ENCODE assay signal across 1 cellular context in the genomic region with DNA sequence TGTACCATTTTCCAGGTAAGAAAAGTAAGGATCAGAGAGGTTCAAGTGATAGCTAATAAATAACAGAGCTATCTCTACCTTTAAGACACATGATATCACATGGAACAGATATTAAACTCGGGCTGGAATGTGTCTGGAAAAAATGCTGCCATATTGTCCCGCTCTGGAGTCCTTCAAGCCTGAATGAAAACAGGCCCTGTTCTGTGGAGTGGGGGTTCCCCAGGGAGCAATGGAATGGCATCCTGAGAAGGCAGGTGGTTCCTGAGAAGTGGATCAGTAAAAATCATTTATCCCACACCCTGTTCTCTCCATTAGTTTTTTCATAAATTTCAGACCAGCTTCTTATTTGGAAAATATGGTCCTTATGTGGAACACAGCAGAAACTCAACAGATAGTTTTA.
TF ChIP-seq lines count a peak whose summit lies in the region.

No MANE protein-coding gene starts in this region.

TF ChIP-seq in GM23338, 12 proteins besides CTCF, POLR2A, EP300 and RAD21:
- TF ChIP-seq, protein P1, sequence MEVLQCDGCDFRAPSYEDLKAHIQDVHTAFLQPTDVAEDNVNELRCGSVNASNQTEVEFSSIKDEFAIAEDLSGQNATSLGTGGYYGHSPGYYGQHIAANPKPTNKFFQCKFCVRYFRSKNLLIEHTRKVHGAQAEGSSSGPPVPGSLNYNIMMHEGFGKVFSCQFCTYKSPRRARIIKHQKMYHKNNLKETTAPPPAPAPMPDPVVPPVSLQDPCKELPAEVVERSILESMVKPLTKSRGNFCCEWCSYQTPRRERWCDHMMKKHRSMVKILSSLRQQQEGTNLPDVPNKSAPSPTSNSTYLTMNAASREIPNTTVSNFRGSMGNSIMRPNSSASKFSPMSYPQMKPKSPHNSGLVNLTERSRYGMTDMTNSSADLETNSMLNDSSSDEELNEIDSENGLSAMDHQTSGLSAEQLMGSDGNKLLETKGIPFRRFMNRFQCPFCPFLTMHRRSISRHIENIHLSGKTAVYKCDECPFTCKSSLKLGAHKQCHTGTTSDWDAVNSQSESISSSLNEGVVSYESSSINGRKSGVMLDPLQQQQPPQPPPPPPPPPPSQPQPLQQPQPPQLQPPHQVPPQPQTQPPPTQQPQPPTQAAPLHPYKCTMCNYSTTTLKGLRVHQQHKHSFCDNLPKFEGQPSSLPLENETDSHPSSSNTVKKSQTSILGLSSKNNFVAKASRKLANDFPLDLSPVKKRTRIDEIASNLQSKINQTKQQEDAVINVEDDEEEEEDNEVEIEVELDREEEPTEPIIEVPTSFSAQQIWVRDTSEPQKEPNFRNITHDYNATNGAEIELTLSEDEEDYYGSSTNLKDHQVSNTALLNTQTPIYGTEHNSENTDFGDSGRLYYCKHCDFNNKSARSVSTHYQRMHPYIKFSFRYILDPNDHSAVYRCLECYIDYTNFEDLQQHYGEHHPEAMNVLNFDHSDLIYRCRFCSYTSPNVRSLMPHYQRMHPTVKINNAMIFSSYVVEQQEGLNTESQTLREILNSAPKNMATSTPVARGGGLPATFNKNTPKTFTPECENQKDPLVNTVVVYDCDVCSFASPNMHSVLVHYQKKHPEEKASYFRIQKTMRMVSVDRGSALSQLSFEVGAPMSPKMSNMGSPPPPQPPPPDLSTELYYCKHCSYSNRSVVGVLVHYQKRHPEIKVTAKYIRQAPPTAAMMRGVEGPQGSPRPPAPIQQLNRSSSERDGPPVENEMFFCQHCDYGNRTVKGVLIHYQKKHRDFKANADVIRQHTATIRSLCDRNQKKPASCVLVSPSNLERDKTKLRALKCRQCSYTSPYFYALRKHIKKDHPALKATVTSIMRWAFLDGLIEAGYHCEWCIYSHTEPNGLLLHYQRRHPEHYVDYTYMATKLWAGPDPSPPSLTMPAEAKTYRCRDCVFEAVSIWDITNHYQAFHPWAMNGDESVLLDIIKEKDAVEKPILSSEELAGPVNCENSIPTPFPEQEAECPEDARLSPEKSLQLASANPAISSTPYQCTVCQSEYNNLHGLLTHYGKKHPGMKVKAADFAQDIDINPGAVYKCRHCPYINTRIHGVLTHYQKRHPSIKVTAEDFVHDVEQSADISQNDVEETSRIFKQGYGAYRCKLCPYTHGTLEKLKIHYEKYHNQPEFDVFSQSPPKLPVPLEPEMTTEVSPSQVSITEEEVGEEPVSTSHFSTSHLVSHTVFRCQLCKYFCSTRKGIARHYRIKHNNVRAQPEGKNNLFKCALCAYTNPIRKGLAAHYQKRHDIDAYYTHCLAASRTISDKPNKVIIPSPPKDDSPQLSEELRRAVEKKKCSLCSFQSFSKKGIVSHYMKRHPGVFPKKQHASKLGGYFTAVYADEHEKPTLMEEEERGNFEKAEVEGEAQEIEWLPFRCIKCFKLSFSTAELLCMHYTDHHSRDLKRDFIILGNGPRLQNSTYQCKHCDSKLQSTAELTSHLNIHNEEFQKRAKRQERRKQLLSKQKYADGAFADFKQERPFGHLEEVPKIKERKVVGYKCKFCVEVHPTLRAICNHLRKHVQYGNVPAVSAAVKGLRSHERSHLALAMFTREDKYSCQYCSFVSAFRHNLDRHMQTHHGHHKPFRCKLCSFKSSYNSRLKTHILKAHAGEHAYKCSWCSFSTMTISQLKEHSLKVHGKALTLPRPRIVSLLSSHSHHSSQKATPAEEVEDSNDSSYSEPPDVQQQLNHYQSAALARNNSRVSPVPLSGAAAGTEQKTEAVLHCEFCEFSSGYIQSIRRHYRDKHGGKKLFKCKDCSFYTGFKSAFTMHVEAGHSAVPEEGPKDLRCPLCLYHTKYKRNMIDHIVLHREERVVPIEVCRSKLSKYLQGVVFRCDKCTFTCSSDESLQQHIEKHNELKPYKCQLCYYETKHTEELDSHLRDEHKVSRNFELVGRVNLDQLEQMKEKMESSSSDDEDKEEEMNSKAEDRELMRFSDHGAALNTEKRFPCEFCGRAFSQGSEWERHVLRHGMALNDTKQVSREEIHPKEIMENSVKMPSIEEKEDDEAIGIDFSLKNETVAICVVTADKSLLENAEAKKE (CRISPR knock-in tag; IDR thresholded peaks at IDR 0.05): no peak
- TF ChIP-seq, protein P2, sequence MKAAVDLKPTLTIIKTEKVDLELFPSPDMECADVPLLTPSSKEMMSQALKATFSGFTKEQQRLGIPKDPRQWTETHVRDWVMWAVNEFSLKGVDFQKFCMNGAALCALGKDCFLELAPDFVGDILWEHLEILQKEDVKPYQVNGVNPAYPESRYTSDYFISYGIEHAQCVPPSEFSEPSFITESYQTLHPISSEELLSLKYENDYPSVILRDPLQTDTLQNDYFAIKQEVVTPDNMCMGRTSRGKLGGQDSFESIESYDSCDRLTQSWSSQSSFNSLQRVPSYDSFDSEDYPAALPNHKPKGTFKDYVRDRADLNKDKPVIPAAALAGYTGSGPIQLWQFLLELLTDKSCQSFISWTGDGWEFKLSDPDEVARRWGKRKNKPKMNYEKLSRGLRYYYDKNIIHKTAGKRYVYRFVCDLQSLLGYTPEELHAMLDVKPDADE (IDR thresholded peaks at IDR 0.05): no peak
- TF ChIP-seq ZNF331 (CRISPR knock-in tag; IDR thresholded peaks at IDR 0.05; ENCODE audit: low read depth) (no peak), EZH2phosphoT487 (IDR thresholded peaks at IDR 0.05; ENCODE audit: unreplicated experiment) (no peak), NANOG (IDR thresholded peaks at IDR 0.05; ENCODE audit: borderline replicate concordance) (no peak), ZNF114 (CRISPR knock-in tag; IDR thresholded peaks at IDR 0.05) (no peak)
TF ChIP-seq in GM23338: peak in this region for 0.
